ENCODE assay signal across 8 cellular contexts in genomic region chr16:12925026-12925425, GRCh38. TPM values are rescaled to one million over a fixed set of nuclear protein-coding genes. Genes with fewer than 3 reads are reported as not detected.
"Had no signal": no experiment of that assay in that cellular context is flagged by ENCODE, and none has a peak within 500 bp of the region (broad histone marks: within the 10 kb centered on the region; RNA-seq: fewer than 3 reads in every experiment).

No MANE protein-coding gene starts in this region.

- H3K4me1 Mint-ChIP-seq: GM23338, IgD-negative memory B cell had no signal

- H3K36me3 Mint-ChIP-seq: IgD-negative memory B cell had no signal

- H3K4me3 Mint-ChIP-seq: GM23338, HFFc6, IgD-negative memory B cell had no signal

- ATAC-seq: GM23338, HCT116, HepG2 had no signal

- H3K36me3 ChIP-seq: HAP-1 had no signal

- FAIRE-seq: H1, H54, HepG2 had no signal

- DNase-seq: HFFc6 had no signal

- H3K4me3 ChIP-seq: GM23338, HAP-1 had no signal

- H3K27ac Mint-ChIP-seq: GM23338, HFFc6, IgD-negative memory B cell had no signal

- H3K9me3 Mint-ChIP-seq: GM23338, HFFc6 had no signal

RNA-seq across cellular contexts. Expression of gene SHISA9, which starts 23.6 kb away (rescaled TPM):
- total RNA-seq: HepG2, HFFc6 had no signal
- polyA plus RNA-seq: IgD-negative memory B cell had no signal
